Comparison of ENCODE assay signal across 21 cellular contexts in the genomic region with DNA sequence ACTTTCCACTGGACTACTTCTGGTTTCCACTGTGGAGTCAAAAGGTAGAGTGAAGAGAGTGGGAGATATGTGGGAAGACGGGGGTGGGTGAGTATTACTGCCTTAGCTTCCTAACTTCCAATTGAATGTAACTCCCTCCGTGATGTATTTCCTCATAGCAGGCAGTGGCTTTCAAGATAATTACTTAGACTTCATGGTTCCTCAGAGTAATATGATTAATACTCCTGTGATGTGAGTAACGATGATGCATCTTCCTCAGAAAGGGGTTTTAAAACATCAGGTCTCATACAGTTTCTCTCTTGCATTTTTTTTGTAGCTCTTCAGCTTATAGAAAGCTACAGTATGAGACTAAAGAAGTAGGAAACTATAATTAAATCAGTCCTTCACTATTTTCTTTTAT.
A peak's percentile ranks its signal among the peaks of the same experiment; 100 is the strongest.
DNase-seq lines count a peak whose midpoint lies in the region; ATAC-seq and TF ChIP-seq lines count a peak whose summit lies in the region.
"Had no signal": no experiment of that assay in that cellular context is flagged by ENCODE, and none has a peak within 500 bp of the region (broad histone marks: within the 10 kb centered on the region; RNA-seq: fewer than 3 reads in every experiment).

No MANE protein-coding gene starts in this region.

- TF ChIP-seq CTCF in fibroblast of mammary gland (conservative IDR thresholded peaks at IDR 0.05; ENCODE audit: control insufficient read depth, insufficient read depth, low read depth, low read length) (no peak), RWPE1 (conservative IDR thresholded peaks at IDR 0.05; ENCODE audit: low read depth) (no peak)

- peak; percentile 3 for DNase-seq in AG20443 (ENCODE audit: low spot score)
- peak; percentile 32 for DNase-seq in HS-5 (ENCODE audit: low read depth)
- DNase-seq in RKO (ENCODE audit: low spot score): peak; percentile 8
- peak; percentile 59 for DNase-seq in fibroblast of mammary gland (ENCODE audit: low read depth)
- no peak for DNase-seq in NCI-H1092 (lab: John Stamatoyannopoulos, UW)
- no peak for DNase-seq in RWPE1 (ENCODE audit: low spot score)
- DNase-seq in UCSD-AML1 (lab: John Stamatoyannopoulos, UW; ENCODE audit: unreplicated experiment): no peak
- DNase-seq: ACHN; DMS79 treated with DMSO at 0.1 percent for 48 hours; GDM1; GOT3; Kasumi-1; NCI-H1105 treated with DMSO at 0.1 percent for 48 hours; NCI-H1694; NCI-H2081 treated with DMSO at 0.1 percent for 48 hours; NCI-H748 treated with DMSO at 0.1 percent for 48 hours; NK-92 treated with Interleukin-12 subunit alpha and Interleukin-12 subunit beta, amount 100 ng/mL, for 24 hours; RPMI8226; SIG-M5 had no signal

- POLR2A ChIA-PET in RWPE1 (lab: Yijun Ruan, JAX; ENCODE audit: low non-redundant PET): no interaction called here

- no peak overlapping the region for H3K4me3 ChIP-seq in fibroblast of mammary gland (ENCODE audit: control insufficient read depth, low read depth, low read length)

- no peak for ATAC-seq in GM18909 (IDR thresholded peaks at IDR 0.05; ENCODE audit: poor library complexity, unreplicated experiment)

- CTCF ChIA-PET in RWPE1 (lab: Yijun Ruan, JAX): interaction anchor here (0.6 kb wide), 1 partner anchor 166 kb away, joined by 3 read pairs; no protein-coding TSS in a partner anchor

- H3K27ac ChIP-seq in RWPE1: no peak overlapping the region
- H3K27ac ChIP-seq: HL-60 had no signal

Comparison
In these comparisons a context has a peak if more than half of its experiments do, and no peak if none do; other contexts are left out.
1. DNase-seq: peak in AG20443 (single experiment), HS-5 (single experiment), RKO (single experiment) and fibroblast of mammary gland (single experiment); none in NCI-H1092 (single experiment), RWPE1 (single experiment) and UCSD-AML1 (single experiment).